In the genomic region with DNA sequence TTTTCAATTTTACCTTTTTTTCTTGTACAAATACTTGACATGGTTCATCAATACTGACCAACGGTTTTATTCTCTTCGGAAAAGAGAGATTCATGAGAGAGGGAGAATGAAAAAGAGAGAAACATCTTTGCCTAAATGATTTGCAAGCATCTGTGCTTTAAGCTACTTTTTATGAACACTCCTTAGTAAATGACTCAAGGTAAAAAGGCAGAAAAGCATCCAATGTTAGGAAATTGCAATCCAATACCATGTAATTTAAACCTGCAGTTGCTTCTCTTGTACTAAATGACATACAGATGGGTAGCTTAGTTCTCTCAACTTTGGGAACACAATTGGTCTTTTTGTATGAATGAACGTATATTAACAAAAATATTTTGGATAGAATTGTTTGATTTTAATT, we compare ENCODE assay signal across 1 cellular context.
TF ChIP-seq lines count a peak whose summit lies in the region.

No MANE protein-coding gene starts in this region.

TF ChIP-seq in IMR-90, 13 proteins besides CTCF, POLR2A, EP300 and RAD21 (continued from another document):
- no peak for TF ChIP-seq USF2 (IDR thresholded peaks at IDR 0.05; ENCODE audit: low read depth, low read length)
- TF ChIP-seq FOS (IDR thresholded peaks at IDR 0.05; ENCODE audit: low read depth, low read length) = no peak
- no peak for TF ChIP-seq CEBPB (IDR thresholded peaks at IDR 0.05; ENCODE audit: low read depth, low read length)
- no peak for TF ChIP-seq ELK1 (IDR thresholded peaks at IDR 0.05; ENCODE audit: borderline replicate concordance, low read depth, low read length)
- no peak for TF ChIP-seq NFE2L2 (IDR thresholded peaks at IDR 0.05; ENCODE audit: low read depth, low read length)
- TF ChIP-seq MAZ (IDR thresholded peaks at IDR 0.05; ENCODE audit: borderline replicate concordance, low read depth, low read length) = no peak
- no peak for TF ChIP-seq MAFK (IDR thresholded peaks at IDR 0.05; ENCODE audit: low read depth, low read length)
- TF ChIP-seq CHD1 (IDR thresholded peaks at IDR 0.05; ENCODE audit: low read depth, low read length) = no peak
- no peak for TF ChIP-seq SMC3 (IDR thresholded peaks at IDR 0.05; ENCODE audit: low read depth, low read length)
- TF ChIP-seq RFX5 (IDR thresholded peaks at IDR 0.05; ENCODE audit: low read depth, low read length) = no peak
- TF ChIP-seq MXI1 (IDR thresholded peaks at IDR 0.05; ENCODE audit: borderline replicate concordance, low read depth, low read length) = no peak
